In the genomic region with DNA sequence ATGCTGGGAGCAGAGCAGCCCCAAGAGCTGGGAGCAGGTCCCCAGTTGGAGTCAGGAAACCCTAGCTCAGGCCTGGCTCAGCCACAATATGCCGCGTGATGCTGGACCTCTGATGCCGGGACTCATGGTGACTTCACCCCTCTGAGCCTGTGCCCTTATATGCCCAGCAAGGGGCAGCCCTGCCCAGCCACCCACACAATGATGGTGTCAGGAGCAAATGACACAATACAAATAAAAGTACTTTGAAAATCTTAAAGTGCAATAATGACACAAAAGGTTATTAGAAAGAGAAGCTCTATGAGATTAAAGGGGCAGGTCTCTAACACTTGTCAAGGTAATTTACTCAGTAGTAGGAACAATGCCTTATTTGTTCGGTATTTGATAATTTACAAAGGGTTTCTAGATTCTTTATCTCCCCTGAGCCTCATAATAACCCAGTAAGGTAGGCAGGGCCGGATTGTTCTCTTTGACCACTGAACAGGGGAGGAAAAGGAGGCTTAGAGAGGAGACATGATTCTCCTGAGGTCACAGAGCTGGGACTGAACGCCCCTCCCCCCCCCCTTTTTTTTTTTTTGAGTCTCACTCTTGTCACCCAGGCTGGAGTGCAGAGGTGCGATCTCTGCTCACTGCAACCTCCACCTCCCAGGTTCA, we compare ENCODE assay signal across 12 cellular contexts. TPM values are rescaled to one million over a fixed set of nuclear protein-coding genes. Genes with fewer than 3 reads are reported as not detected.
DNase-seq lines count a peak whose midpoint lies in the region; ATAC-seq, FAIRE-seq and TF ChIP-seq lines count a peak whose summit lies in the region.
"Had no signal": no experiment of that assay in that cellular context is flagged by ENCODE, and none has a peak within 500 bp of the region (broad histone marks: within the 10 kb centered on the region; RNA-seq: fewer than 3 reads in every experiment).

No MANE protein-coding gene starts in this region.

- intact Hi-C loops in transverse colon (cut with DNase I; ENCODE audit: low total_unique reads), result no loop called here

- no peak overlapping the region for H3K4me3 Mint-ChIP-seq in T-helper 2 cell treated with Interferon-gamma antibody and Interleukin-4, amounts not matched to agents 5 μg/mL and 100 μg/mL, for 36 hours
- H3K4me3 Mint-ChIP-seq: activated B cell treated with CpG ODN at 0.5 μM for 24 hours; activated T-cell treated with anti-CD3 and anti-CD28 coated beads, Interleukin-2, amount 50 U/mL, for 4 hours; naive thymus-derived CD4-positive, alpha-beta T cell had no signal

- no peak overlapping the region for H3K4me3 ChIP-seq in MG63
- H3K4me3 ChIP-seq in bronchial epithelial cell (ENCODE audit: low read depth, low read length), result no peak overlapping the region
- no peak overlapping the region for H3K4me3 ChIP-seq in transverse colon

- no peaks in the 10 kb centered on the region for H3K36me3 ChIP-seq in MG63
- no peaks in the 10 kb centered on the region for H3K36me3 ChIP-seq in bronchial epithelial cell (ENCODE audit: control insufficient read depth, insufficient read depth, low read length)
- no peaks in the 10 kb centered on the region for H3K36me3 ChIP-seq in transverse colon

- H3K36me3 Mint-ChIP-seq in T-helper 2 cell treated with Interferon-gamma antibody and Interleukin-4, amounts not matched to agents 5 μg/mL and 100 μg/mL, for 36 hours (ENCODE audit: low read depth), result no peaks in the 10 kb centered on the region
- H3K36me3 Mint-ChIP-seq: naive thymus-derived CD4-positive, alpha-beta T cell had no signal

- in situ Hi-C loops in transverse colon (cut with MboI; ENCODE audit: low pct_ligation_motif_present in 1 of 4, low pct_unique_long_range_greater_than_20kb in 1 of 4, low sequenced_read_pairs in 3 of 4), result no loop called here

- peak overlapping the region in 1 of 4 donors; percentile 31 for H3K27ac ChIP-seq in transverse colon

- H3K27ac Mint-ChIP-seq in T-helper 2 cell treated with Interferon-gamma antibody and Interleukin-4, amounts not matched to agents 5 μg/mL and 100 μg/mL, for 36 hours, result no peak overlapping the region
- H3K27ac Mint-ChIP-seq: activated B cell treated with CpG ODN at 0.5 μM for 24 hours; naive thymus-derived CD4-positive, alpha-beta T cell had no signal

- DNase-seq in MG63 (peak; percentile 82), bronchial epithelial cell (ENCODE audit: low read depth) (peak; percentile 70), mucosa of gallbladder (ENCODE audit: low spot score) (peak; percentile 58), transverse colon (peak; percentile 18)
- no peak for DNase-seq in T-helper 2 cell treated with Interferon-gamma antibody and Interleukin-4, amounts not matched to agents 5 μg/mL and 100 μg/mL, for 36 hours (ENCODE audit: low spot score)
- DNase-seq: activated B cell treated with CpG ODN at 0.5 μM for 24 hours; activated T-cell treated with anti-CD3 and anti-CD28 coated beads, Interleukin-2, amount 50 U/mL, for 4 hours; KBM-7; naive thymus-derived CD4-positive, alpha-beta T cell had no signal

- TF ChIP-seq EP300 in transverse colon (IDR thresholded peaks at IDR 0.05; ENCODE audit: low read depth), result no peak

- no peak for TF ChIP-seq POLR2A in transverse colon (IDR thresholded peaks at IDR 0.05)

- 39 to 54% methylated on average over 2 to 7 of the region's 7 CpGs for WGBS in transverse colon (ENCODE audit: low coverage in 1 of 2), 2 donors

- no peak for ATAC-seq in GM19324 (IDR thresholded peaks at IDR 0.05; ENCODE audit: low FRiP score, unreplicated experiment)
- no peak for ATAC-seq in GM18909 (IDR thresholded peaks at IDR 0.05; ENCODE audit: poor library complexity, unreplicated experiment)
- ATAC-seq: activated T-cell treated with anti-CD3 and anti-CD28 coated beads, Interleukin-2, amount 50 U/mL, for 4 hours; naive thymus-derived CD4-positive, alpha-beta T cell; Right ventricle myocardium inferior had no signal

- H3K27me3 ChIP-seq in MG63 (no peaks in the 10 kb centered on the region), bronchial epithelial cell (ENCODE audit: control insufficient read depth, insufficient read depth, low read length) (no peaks in the 10 kb centered on the region), transverse colon (no peaks in the 10 kb centered on the region)

- H3K9me3 ChIP-seq in MG63 (0 out of 2 replicates have a peak, but pooled peaks cover 2% of the 10 kb centered on the region), transverse colon (no peaks in the 10 kb centered on the region)

- H3K4me1 ChIP-seq in transverse colon, result peaks cover 10 to 23% (median 14%) of the 10 kb centered on the region in 4 donors

- peaks cover 5% of the 10 kb centered on the region for H3K27me3 Mint-ChIP-seq in T-helper 2 cell treated with Interferon-gamma antibody and Interleukin-4, amounts not matched to agents 5 μg/mL and 100 μg/mL, for 36 hours (ENCODE audit: low read depth)

- no peak for FAIRE-seq in bronchial epithelial cell (lab: Jason Lieb, UNC)

- no peaks in the 10 kb centered on the region for H3K9me3 Mint-ChIP-seq in T-helper 2 cell treated with Interferon-gamma antibody and Interleukin-4, amounts not matched to agents 5 μg/mL and 100 μg/mL, for 36 hours
- H3K9me3 Mint-ChIP-seq: activated B cell treated with CpG ODN at 0.5 μM for 24 hours; activated T-cell treated with anti-CD3 and anti-CD28 coated beads, Interleukin-2, amount 50 U/mL, for 4 hours had no signal

- TF ChIP-seq CTCF in bronchial epithelial cell (IDR thresholded peaks at IDR 0.05; ENCODE audit: insufficient read depth, low read length, severe bottlenecking) (no peak), transverse colon (IDR thresholded peaks at IDR 0.05) (no peak)

- peaks cover 7% of the 10 kb centered on the region for H3K4me1 Mint-ChIP-seq in T-helper 2 cell treated with Interferon-gamma antibody and Interleukin-4, amounts not matched to agents 5 μg/mL and 100 μg/mL, for 36 hours (ENCODE audit: low read depth)
- H3K4me1 Mint-ChIP-seq: activated B cell treated with CpG ODN at 0.5 μM for 24 hours had no signal

RNA-seq across cellular contexts. Expression of gene KIF3C, which starts 18.4 kb away (rescaled TPM):
- total RNA-seq in MG63 (2014; rRNA removed; shearing (Covaris generic); ENCODE audit: low replicate concordance), result 3.2 and 9.5 TPM in 2 replicates
- total RNA-seq in bronchial epithelial cell (1.6 and 2.4 TPM in 2 replicates), mucosa of gallbladder (10.1 TPM), transverse colon (1 to 10 TPM in 3 of 4 donors, under 1 TPM in 1; 0.37 to 3.2 (median 2.0) TPM)

RNA-seq across cellular contexts. Expression of gene RAB10, which starts 33.2 kb away (rescaled TPM):
- 102 and 162 TPM in 2 replicates for total RNA-seq in MG63 (2014; rRNA removed; shearing (Covaris generic); ENCODE audit: low replicate concordance)
- 308 and 654 TPM in 2 replicates for total RNA-seq in bronchial epithelial cell
- 173 TPM for total RNA-seq in mucosa of gallbladder
- 100 to 1,000 TPM in 3 of 4 donors, 10 to 100 TPM in 1; 99.5 to 150 (median 144) TPM for total RNA-seq in transverse colon
